Comparison of ENCODE assay signal across 8 cellular contexts in genomic region chr3:111547645-111548044, GRCh38. TPM values are rescaled to one million over a fixed set of nuclear protein-coding genes. Genes with fewer than 3 reads are reported as not detected.
DNase-seq lines count a peak whose midpoint lies in the region; ATAC-seq, FAIRE-seq and TF ChIP-seq lines count a peak whose summit lies in the region.

No MANE protein-coding gene starts in this region.

- H3K79me2 ChIP-seq in OCI-LY3 (ENCODE audit: low read length) (no peaks in the 10 kb centered on the region), HepG2 (ENCODE audit: insufficient read depth, low read length) (no peaks in the 10 kb centered on the region)

- TF ChIP-seq RAD21 in HepG2 (CRISPR knock-in tag; IDR thresholded peaks at IDR 0.05), result no peak

- no peaks in the 10 kb centered on the region for H3K27me3 Mint-ChIP-seq in memory B cell

- H3K27me3 ChIP-seq in OCI-LY3 (ENCODE audit: low read depth, low read length) (no peaks in the 10 kb centered on the region), body of pancreas (no peaks in the 10 kb centered on the region), HepG2 (ENCODE audit: control insufficient read depth in 1 of 2, insufficient read depth in 2 of 2, low read length in 2 of 2) (no peaks in the 10 kb centered on the region)

- TF ChIP-seq EP300 in HepG2 (IDR thresholded peaks at IDR 0.05; ENCODE audit: low read depth in 2 of 2, low read length in 2 of 2) (no peak), HepG2 (CRISPR knock-in tag; IDR thresholded peaks at IDR 0.05; ENCODE audit: borderline replicate concordance) (no peak)

- H4K20me1 ChIP-seq in OCI-LY3 (ENCODE audit: insufficient read depth, low read length), result no peaks in the 10 kb centered on the region
- no peaks in the 10 kb centered on the region for H4K20me1 ChIP-seq in HepG2 (ENCODE audit: insufficient read depth, low read length)

- POLR2A ChIA-PET in HepG2 (lab: Yijun Ruan, JAX), result no interaction called here

- TF ChIP-seq POLR2A in body of pancreas (IDR thresholded peaks at IDR 0.05), result no peak
- no peak for TF ChIP-seq POLR2A in HepG2 (IDR thresholded peaks at IDR 0.05; ENCODE audit: insufficient read depth in 1 of 2, low read depth in 2 of 2, low read length in 2 of 2)

- H3K36me3 Mint-ChIP-seq in memory B cell, result no peaks in the 10 kb centered on the region

- 64 to 81% methylated on average over 4 of the region's 4 CpGs for WGBS in body of pancreas, 2 donors
- WGBS in HepG2 (ENCODE audit: low lambda C conversion rate), result 25% methylated on average over 4 of the region's 4 CpGs

- DNase-seq in memory B cell (ENCODE audit: low spot score in 2 of 2), result peak in 1 of 2 donors; percentile 2
- no peak for DNase-seq in NCI-H2171 treated with DMSO at 0.1 percent for 48 hours (lab: John Stamatoyannopoulos, UW)
- no peak for DNase-seq in body of pancreas
- no peak for DNase-seq in hippocampal formation (lab: John Stamatoyannopoulos, UW)
- no peak for DNase-seq in HepG2 (ENCODE audit: low spot score)

- peak overlapping the region; percentile 51 for H3K4me2 ChIP-seq in OCI-LY3 (ENCODE audit: low read length)
- no peak overlapping the region for H3K4me2 ChIP-seq in HepG2 (ENCODE audit: low read depth, low read length)

- no peak for FAIRE-seq in HepG2 (lab: Jason Lieb, UNC)

- peak; percentile 87 for ATAC-seq in GM18870 (IDR thresholded peaks at IDR 0.05; ENCODE audit: unreplicated experiment)
- ATAC-seq in HG02642 (IDR thresholded peaks at IDR 0.05; ENCODE audit: poor library complexity, unreplicated experiment), result peak; percentile 88
- ATAC-seq in memory B cell (ENCODE audit: low read depth), result peak; percentile 82
- ATAC-seq in body of pancreas, result no peak
- no peak for ATAC-seq in HepG2

- no peak overlapping the region for H3K27ac Mint-ChIP-seq in memory B cell

- no peak for TF ChIP-seq CTCF in OCI-LY3 (IDR thresholded peaks at IDR 0.05; ENCODE audit: low read depth, low read length)
- TF ChIP-seq CTCF in body of pancreas (IDR thresholded peaks at IDR 0.05), result no peak
- TF ChIP-seq CTCF in HepG2 (CRISPR knock-in tag; IDR thresholded peaks at IDR 0.05), result no peak

- H3K9me3 ChIP-seq in OCI-LY3 (ENCODE audit: insufficient read depth, low read length) (no peaks in the 10 kb centered on the region), body of pancreas (no peaks in the 10 kb centered on the region), HepG2 (ENCODE audit: low read length) (no peaks in the 10 kb centered on the region)

- H3K4me1 Mint-ChIP-seq in memory B cell, result peaks cover 12% of the 10 kb centered on the region

- intact Hi-C loops in body of pancreas (cut with DNase I) (no loop called here), HepG2 (cut with micrococcal nuclease; ENCODE audit: unreplicated experiment) (no loop called here)

- H3K4me3 ChIP-seq in OCI-LY3 (ENCODE audit: low read length) (peak overlapping the region; percentile 22), body of pancreas (no peak overlapping the region), HepG2 (replicated peaks in 1 of 3; ENCODE audit: insufficient read depth in 1 of 3, low read depth in 2 of 3, low read length in 3 of 3) (no peak overlapping the region)

- BruUV-seq in HepG2 (replicated peaks; lab: Mats Ljungman, UMichigan), result no TSS peak

- in situ Hi-C loops in HepG2 (cut with HindIII; ENCODE audit: extremely low pct_ligation_motif_present, low pct_unique_long_range_greater_than_20kb), result loop anchor here (25.0 kb wide), 1 partner anchor 510 kb away; no protein-coding TSS in a partner anchor

- no peak overlapping the region for H3K9ac ChIP-seq in OCI-LY3 (ENCODE audit: low read length)
- H3K9ac ChIP-seq in HepG2 (ENCODE audit: insufficient read depth, low read depth, low read length), result no peak overlapping the region

- no peaks in the 10 kb centered on the region for H3K9me3 Mint-ChIP-seq in memory B cell

- H3K27ac ChIP-seq in OCI-LY3 (ENCODE audit: low read length), result peak overlapping the region; percentile 52
- no peak overlapping the region for H3K27ac ChIP-seq in body of pancreas
- no peak overlapping the region for H3K27ac ChIP-seq in HepG2 (ENCODE audit: extremely low read length, insufficient read depth, low read length)

- peak overlapping the region; percentile 58 for H3K4me3 Mint-ChIP-seq in memory B cell

- H3K4me1 ChIP-seq in OCI-LY3 (ENCODE audit: low read length) (peaks cover 21% of the 10 kb centered on the region), body of pancreas (no peaks in the 10 kb centered on the region), HepG2 (ENCODE audit: insufficient read depth, low read length) (peaks cover 8% of the 10 kb centered on the region; the same call in 1 of the 2 replicates)

- CTCF ChIA-PET in HepG2 (lab: Yijun Ruan, JAX; ENCODE audit: low intra/inter-chr PET ratio, low total read pairs), result no interaction called here

- no peak overlapping the region for H2AFZ ChIP-seq in OCI-LY3 (ENCODE audit: low read depth, low read length)
- no peak overlapping the region for H2AFZ ChIP-seq in HepG2 (ENCODE audit: low read length)

- H3K36me3 ChIP-seq in OCI-LY3 (replicated peaks; ENCODE audit: low read depth, low read length), result no peaks in the 10 kb centered on the region
- H3K36me3 ChIP-seq in body of pancreas (replicated peaks in 1 of 2; ENCODE audit: insufficient read depth in 1 of 2, low read depth in 2 of 2), result no peaks in the 10 kb centered on the region
- H3K36me3 ChIP-seq in HepG2 (replicated peaks in 1 of 2; ENCODE audit: control insufficient read depth in 1 of 2, insufficient read depth in 2 of 2, low read length in 2 of 2), result no peaks in the 10 kb centered on the region

TF ChIP-seq in HepG2, 621 proteins besides CTCF, POLR2A, EP300 and RAD21 (continues in another document):
- TF ChIP-seq NFKB2 (CRISPR knock-in tag; IDR thresholded peaks at IDR 0.05; ENCODE audit: borderline replicate concordance) (no peak), KAT2B (IDR thresholded peaks at IDR 0.05; ENCODE audit: borderline replicate concordance, low read depth, low read length) (no peak)

RNA-seq across cellular contexts. Expression of gene CD96, which starts 5.6 kb away (rescaled TPM):
- 1 to 10 TPM in 1 of 2 donors, under 1 TPM in 1; 0.33 to 2.6 TPM for total RNA-seq in body of pancreas
- not detected in 2 replicates for total RNA-seq in HepG2 (2016; rRNA removed; fragmentation: Illumina TruSeq; extraction: Trizol)
- not detected in 2 replicates for total RNA-seq in HepG2 (2016; cell fraction: cytosol; rRNA removed; fragmentation: Illumina TruSeq; extraction: Trizol; ENCODE audit: low read depth)
- not detected in 2 replicates for total RNA-seq in HepG2 (2016; cell fraction: insoluble cytoplasmic fraction; rRNA removed; fragmentation: Illumina TruSeq; extraction: Trizol)
- not detected in 2 replicates for total RNA-seq in HepG2 (2016; cell fraction: membrane; rRNA removed; fragmentation: Illumina TruSeq; extraction: Trizol)
- total RNA-seq in HepG2 (2016; cell fraction: nucleus; rRNA removed; fragmentation: Illumina TruSeq; extraction: Trizol), result not detected in 2 replicates
- polyA plus RNA-seq in HepG2 (2011; rRNA removed), result 0.01 TPM in 1 of 2 replicates, not detected in the other
- polyA plus RNA-seq in HepG2 (2011; cell fraction: cytosol; rRNA removed), result not detected in 2 replicates
- polyA plus RNA-seq in HepG2 (2011; cell fraction: nucleus; rRNA removed), result 0.05 TPM in 1 of 2 replicates, not detected in the other
- polyA plus RNA-seq in HepG2 (2012), result not detected in 2 replicates
- not detected in 2 replicates for polyA plus RNA-seq in HepG2 (2016; cell fraction: cytosol; fragmentation: Illumina TruSeq; extraction: Trizol; ENCODE audit: low read depth)
- not detected in 2 replicates for polyA plus RNA-seq in HepG2 (2016; cell fraction: insoluble cytoplasmic fraction; fragmentation: Illumina TruSeq; extraction: Trizol; ENCODE audit: low read depth)
- polyA plus RNA-seq in HepG2 (2016; cell fraction: membrane; fragmentation: Illumina TruSeq; extraction: Trizol; ENCODE audit: low read depth), result not detected in 2 replicates
- polyA plus RNA-seq in HepG2 (2016; cell fraction: nucleus; fragmentation: Illumina TruSeq; extraction: Trizol; ENCODE audit: insufficient read depth, low read depth), result not detected in 2 replicates
- polyA minus RNA-seq in HepG2 (2011; rRNA and poly(A)+ RNA removed; ENCODE audit: low replicate concordance), result not detected in 2 replicates
- polyA minus RNA-seq in HepG2 (2011; cell fraction: cytosol; rRNA and poly(A)+ RNA removed), result not detected in 2 replicates
- polyA minus RNA-seq in HepG2 (2011; cell fraction: nucleus; rRNA and poly(A)+ RNA removed), result not detected in 2 replicates

RNA-seq across cellular contexts. Expression of gene ZBED2, which starts 47.5 kb away (rescaled TPM):
- total RNA-seq in body of pancreas (not detected), HepG2 (2016; rRNA removed; fragmentation: Illumina TruSeq; extraction: Trizol) (0.04 TPM in 1 of 2 replicates, not detected in the other)
- total RNA-seq in HepG2 (2016; cell fraction: cytosol; rRNA removed; fragmentation: Illumina TruSeq; extraction: Trizol; ENCODE audit: low read depth), result not detected in 2 replicates
- total RNA-seq in HepG2 (2016; cell fraction: insoluble cytoplasmic fraction; rRNA removed; fragmentation: Illumina TruSeq; extraction: Trizol), result not detected in 2 replicates
- total RNA-seq in HepG2 (2016; cell fraction: membrane; rRNA removed; fragmentation: Illumina TruSeq; extraction: Trizol), result not detected in 2 replicates
- not detected in 2 replicates for total RNA-seq in HepG2 (2016; cell fraction: nucleus; rRNA removed; fragmentation: Illumina TruSeq; extraction: Trizol)
- polyA plus RNA-seq in HepG2 (2011; rRNA removed), result not detected in 2 replicates
- polyA plus RNA-seq in HepG2 (2011; cell fraction: cytosol; rRNA removed), result not detected in 2 replicates
- 0.05 TPM in 1 of 2 replicates, not detected in the other for polyA plus RNA-seq in HepG2 (2011; cell fraction: nucleus; rRNA removed)
- polyA plus RNA-seq in HepG2 (2012), result not detected in 2 replicates
- polyA plus RNA-seq in HepG2 (2016; cell fraction: cytosol; fragmentation: Illumina TruSeq; extraction: Trizol; ENCODE audit: low read depth), result not detected in 2 replicates
- not detected in 2 replicates for polyA plus RNA-seq in HepG2 (2016; cell fraction: insoluble cytoplasmic fraction; fragmentation: Illumina TruSeq; extraction: Trizol; ENCODE audit: low read depth)
- not detected in 2 replicates for polyA plus RNA-seq in HepG2 (2016; cell fraction: membrane; fragmentation: Illumina TruSeq; extraction: Trizol; ENCODE audit: low read depth)
- polyA plus RNA-seq in HepG2 (2016; cell fraction: nucleus; fragmentation: Illumina TruSeq; extraction: Trizol; ENCODE audit: insufficient read depth, low read depth), result not detected in 2 replicates
- polyA minus RNA-seq in HepG2 (2011; rRNA and poly(A)+ RNA removed; ENCODE audit: low replicate concordance), result not detected in 2 replicates
- polyA minus RNA-seq in HepG2 (2011; cell fraction: cytosol; rRNA and poly(A)+ RNA removed), result not detected in 2 replicates
- not detected in 2 replicates for polyA minus RNA-seq in HepG2 (2011; cell fraction: nucleus; rRNA and poly(A)+ RNA removed)

Comparison
In these comparisons a context has a peak if more than half of its experiments do, and no peak if none do; other contexts are left out.
1. ATAC-seq: peak in GM18870 (single experiment), HG02642 (single experiment) and memory B cell (single experiment); none in body of pancreas (single experiment) and HepG2 (single experiment).